ENCODE assay signal across 8 cellular contexts in the genomic region with DNA sequence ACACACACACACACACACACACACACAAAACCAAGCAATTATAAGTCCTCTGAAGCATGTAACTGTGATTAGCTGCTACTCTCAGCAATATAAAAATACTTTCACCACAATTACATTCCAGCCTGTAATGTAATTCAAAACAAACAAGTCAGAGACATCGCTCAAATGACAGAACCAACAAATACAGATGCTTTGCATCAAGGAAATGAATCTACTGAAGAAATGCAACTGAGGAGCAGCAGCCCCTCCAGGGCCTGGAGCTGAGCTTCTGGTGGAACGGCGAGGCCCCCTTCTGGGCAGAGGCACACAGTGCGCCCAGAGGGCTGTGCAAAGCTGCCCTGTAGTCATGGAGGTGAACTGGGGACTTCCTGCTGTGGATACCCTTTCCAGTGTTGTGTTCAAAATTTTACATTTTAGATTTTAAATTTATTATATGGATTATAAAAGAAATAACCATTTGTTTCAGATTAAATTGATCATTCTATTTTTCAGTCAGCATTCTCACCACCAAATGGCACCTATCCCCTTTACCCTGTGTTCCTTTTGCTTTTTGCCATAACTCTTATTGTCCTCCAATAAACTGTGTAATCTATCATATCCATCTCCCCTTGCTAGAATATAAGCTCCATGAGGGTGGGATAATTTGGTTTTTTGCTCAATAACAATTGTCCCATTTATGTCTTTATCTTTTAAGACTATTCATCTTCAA. TPM values are rescaled to one million over a fixed set of nuclear protein-coding genes. Genes with fewer than 3 reads are reported as not detected.
A peak's percentile ranks its signal among the peaks of the same experiment; 100 is the strongest.
DNase-seq lines count a peak whose midpoint lies in the region; ATAC-seq and TF ChIP-seq lines count a peak whose summit lies in the region.

No MANE protein-coding gene starts in this region.

- peaks cover 5% of the 10 kb centered on the region for H3K4me1 Mint-ChIP-seq in brain
- H3K4me1 Mint-ChIP-seq in immature natural killer cell: no peaks in the 10 kb centered on the region

- in situ Hi-C loops in ACHN (cut with HindIII; ENCODE audit: low pct_ligation_motif_present, low pct_unique_long_range_greater_than_20kb, low sequenced_read_pairs): no loop called here

- no peaks in the 10 kb centered on the region for H3K36me3 Mint-ChIP-seq in brain
- peaks cover 0 to 16% (median 9%) of the 10 kb centered on the region in 3 donors for H3K36me3 Mint-ChIP-seq in immature natural killer cell

- ATAC-seq in GM18505 (IDR thresholded peaks at IDR 0.05; ENCODE audit: unreplicated experiment) (peak; percentile 99), HG02938 (IDR thresholded peaks at IDR 0.05; ENCODE audit: unreplicated experiment) (peak; percentile 100)

- TF ChIP-seq POLR2A in GM18505 (IDR thresholded peaks at IDR 0.05; ENCODE audit: borderline replicate concordance, extremely low read depth, insufficient read depth, insufficient read length): no peak

- H3K9me3 Mint-ChIP-seq in brain (no peaks in the 10 kb centered on the region), immature natural killer cell (no peaks in the 10 kb centered on the region)

- peak; percentile 65 for DNase-seq in ACHN
- DNase-seq in NCI-H1694 treated with DMSO at 0.1 percent for 48 hours (lab: John Stamatoyannopoulos, UW): peak; percentile 42
- DNase-seq in UCSD-AML1 (lab: John Stamatoyannopoulos, UW; ENCODE audit: unreplicated experiment): peak; percentile 69
- peak; percentile 51 to 66 (median 59) for DNase-seq in immature natural killer cell
- peak; percentile 71 for DNase-seq in stimulated activated CD4-positive, alpha-beta T cell treated with anti-CD3 and anti-CD28 coated beads, Interleukin-15, amount 100 ng/mL, for 24 hours

- H3K4me3 Mint-ChIP-seq in brain: no peak overlapping the region
- no peak overlapping the region for H3K4me3 Mint-ChIP-seq in immature natural killer cell

- peak; percentile 98 to 99 for TF ChIP-seq CTCF in brain (conservative IDR thresholded peaks at IDR 0.05)

- H3K27me3 Mint-ChIP-seq in brain (no peaks in the 10 kb centered on the region), immature natural killer cell (ENCODE audit: low read depth in 3 of 3) (no peaks in the 10 kb centered on the region)

- peak overlapping the region in 4 of 5 experiments; percentile 20 to 89 (median 73) for H3K27ac Mint-ChIP-seq in brain
- H3K27ac Mint-ChIP-seq in immature natural killer cell: no peak overlapping the region

RNA-seq across cellular contexts. Expression of a gene that starts 23.2 kb away (rescaled TPM):
- 1.1 TPM for polyA plus RNA-seq in brain (ENCODE audit: insufficient read depth, low read depth, low replicate concordance)
- polyA plus RNA-seq in immature natural killer cell: 1 to 10 TPM in 1 of 3 donors, under 1 TPM in 1, not detected in 1; 0.66 to 1.2 TPM

RNA-seq across cellular contexts. Expression of a gene that starts 23.3 kb away (rescaled TPM):
- polyA plus RNA-seq in brain (ENCODE audit: insufficient read depth, low read depth, low replicate concordance) (10.9 TPM), immature natural killer cell (10 to 100 TPM; 12.5 to 16.6 (median 14.2) TPM)

Comparison
In these comparisons a context has a peak if more than half of its experiments do, and no peak if none do; other contexts are left out.
1. Peak in every context shown above with its lines: DNase-seq and ATAC-seq.
2. H3K27ac Mint-ChIP-seq: peak in brain (4 of 5); none in immature natural killer cell (0 of 6).